16 cellular contexts compared by ENCODE assay signal in genomic region chr3:35598804-35599203, GRCh38. TPM values are rescaled to one million over a fixed set of nuclear protein-coding genes. Genes with fewer than 3 reads are reported as not detected.
"Had no signal": no experiment of that assay in that cellular context is flagged by ENCODE, and none has a peak within 500 bp of the region (broad histone marks: within the 10 kb centered on the region; RNA-seq: fewer than 3 reads in every experiment).

No MANE protein-coding gene starts in this region.

- H3K4me3 ChIP-seq: esophagus squamous epithelium, gastroesophageal sphincter, ovary, right atrium auricular region had no signal

- H3K4me1 ChIP-seq: esophagus squamous epithelium, gastroesophageal sphincter, right atrium auricular region had no signal

- H3K9me3 ChIP-seq: esophagus squamous epithelium, gastroesophageal sphincter, ovary, right atrium auricular region had no signal

- ATAC-seq: gastroesophageal sphincter, left lobe of liver, natural killer cell had no signal

- DNase-seq: esophagus squamous epithelium; foreskin fibroblast; glutamatergic neuron; islet precursor cell; natural killer cell; nucleus accumbens; ovary; small intestine; stimulated activated CD4-positive, alpha-beta T cell treated with anti-CD3 and anti-CD28 coated beads, Interleukin-12 subunit alpha, Interleukin-12 subunit beta, amount 100 ng/mL, for 4 hours; stimulated activated naive CD4-positive, alpha-beta T cell had no signal

- H3K27ac ChIP-seq: esophagus squamous epithelium, gastroesophageal sphincter, ovary, right atrium auricular region had no signal

- H3K27me3 ChIP-seq: esophagus squamous epithelium, gastroesophageal sphincter, ovary, right atrium auricular region had no signal

- H3K36me3 ChIP-seq: esophagus squamous epithelium, gastroesophageal sphincter, ovary, right atrium auricular region had no signal

RNA-seq across cellular contexts. Expression of gene ARPP21, which starts 40.5 kb away (rescaled TPM):
- total RNA-seq: epithelial cell of proximal tubule, esophagus squamous epithelium, lower leg skin, natural killer cell, ovary, posterior vena cava, right atrium auricular region had no signal
- polyA plus RNA-seq: ovary had no signal
